ENCODE assay signal across 9 cellular contexts in genomic region chr5:69415584-69415958, GRCh38. TPM values are rescaled to one million over a fixed set of nuclear protein-coding genes. Genes with fewer than 3 reads are reported as not detected.
DNase-seq lines count a peak whose midpoint lies in the region; ATAC-seq, FAIRE-seq and TF ChIP-seq lines count a peak whose summit lies in the region.
"Had no signal": no experiment of that assay in that cellular context is flagged by ENCODE, and none has a peak within 500 bp of the region (broad histone marks: within the 10 kb centered on the region; RNA-seq: fewer than 3 reads in every experiment).

No MANE protein-coding gene starts in this region.

- FAIRE-seq in astrocyte (lab: Jason Lieb, UNC) (no peak), H54 (lab: Jason Lieb, UNC) (no peak)

- H3K36me3 Mint-ChIP-seq in activated naive CD4-positive, alpha-beta T cell treated with anti-CD3 and anti-CD28 coated beads for 36 hours (ENCODE audit: low read depth), result peaks cover 8% of the 10 kb centered on the region
- peaks cover 13% of the 10 kb centered on the region for H3K36me3 Mint-ChIP-seq in astrocyte (ENCODE audit: low read depth, unreplicated experiment)

- DNase-seq in activated naive CD4-positive, alpha-beta T cell treated with anti-CD3 and anti-CD28 coated beads for 36 hours, result no peak
- DNase-seq in activated naive CD4-positive, alpha-beta T cell (lab: John Stamatoyannopoulos, UW), result no peak
- no peak for DNase-seq in astrocyte (ENCODE audit: low read depth)
- peak; percentile 80 for DNase-seq in left kidney (ENCODE audit: low read depth, low spot score)
- no peak for DNase-seq in tibial nerve (ENCODE audit: low spot score in 2 of 2)
- no peak for DNase-seq in H54 (ENCODE audit: insufficient read length, low spot score)
- no peak for DNase-seq in BE2C
- DNase-seq: NCI-H446 had no signal

- WGBS in tibial nerve, 2 donors, result 55 to 60% methylated on average over 18 of the region's 18 CpGs

- no peak for TF ChIP-seq POLR2A in tibial nerve (IDR thresholded peaks at IDR 0.05)
- no peak for TF ChIP-seq POLR2A in H54 (IDR thresholded peaks at IDR 0.05; ENCODE audit: low read depth, low read length)

- intact Hi-C loops in activated naive CD4-positive, alpha-beta T cell treated with anti-CD3 and anti-CD28 coated beads for 36 hours (cut with micrococcal nuclease), result no loop called here

- H3K4me3 Mint-ChIP-seq in activated naive CD4-positive, alpha-beta T cell treated with anti-CD3 and anti-CD28 coated beads for 36 hours, result peak overlapping the region; percentile 52
- peak overlapping the region; percentile 90 for H3K4me3 Mint-ChIP-seq in astrocyte (ENCODE audit: unreplicated experiment)

- H3K4me1 ChIP-seq in astrocyte (ENCODE audit: insufficient read depth, low read length) (no peaks in the 10 kb centered on the region), tibial nerve (peaks cover 0 to 12% (median 0%) of the 10 kb centered on the region in 4 donors), BE2C (no peaks in the 10 kb centered on the region)

- no peaks in the 10 kb centered on the region for H3K27me3 ChIP-seq in astrocyte (ENCODE audit: insufficient read depth, low read length)
- no peaks in the 10 kb centered on the region for H3K27me3 ChIP-seq in tibial nerve
- H3K27me3 ChIP-seq in BE2C, result no peaks in the 10 kb centered on the region

- H3K9ac ChIP-seq in astrocyte (ENCODE audit: low read length), result peak overlapping the region; percentile 70

- H3K27ac ChIP-seq in astrocyte (ENCODE audit: low read depth, low read length), result no peak overlapping the region
- peak overlapping the region in 2 of 4 donors; percentile 47 to 78 for H3K27ac ChIP-seq in tibial nerve

- TF ChIP-seq CTCF in astrocyte (IDR thresholded peaks at IDR 0.05; ENCODE audit: insufficient read depth, low read depth, low read length) (no peak), tibial nerve (IDR thresholded peaks at IDR 0.05) (no peak), BE2C (IDR thresholded peaks at IDR 0.05; ENCODE audit: low read depth, low read length) (no peak)

- H3K4me1 Mint-ChIP-seq in activated naive CD4-positive, alpha-beta T cell treated with anti-CD3 and anti-CD28 coated beads for 36 hours (ENCODE audit: low read depth), result peaks cover 2% of the 10 kb centered on the region
- no peaks in the 10 kb centered on the region for H3K4me1 Mint-ChIP-seq in astrocyte (ENCODE audit: low read depth, unreplicated experiment)

- no peak overlapping the region for H3K27ac Mint-ChIP-seq in activated naive CD4-positive, alpha-beta T cell treated with anti-CD3 and anti-CD28 coated beads for 36 hours
- H3K27ac Mint-ChIP-seq in astrocyte (ENCODE audit: unreplicated experiment), result no peak overlapping the region

- peak overlapping the region; percentile 59 for H3K4me3 ChIP-seq in astrocyte (ENCODE audit: insufficient read depth, low read depth, low read length)
- H3K4me3 ChIP-seq in tibial nerve, result peak overlapping the region; percentile 30 to 71 (median 54)
- H3K4me3 ChIP-seq in BE2C (ENCODE audit: low read depth, low read length), result no peak overlapping the region

- H3K9me3 ChIP-seq in astrocyte (ENCODE audit: insufficient read depth, low read depth, low read length), result no peaks in the 10 kb centered on the region
- no peaks in the 10 kb centered on the region for H3K9me3 ChIP-seq in tibial nerve
- no peaks in the 10 kb centered on the region for H3K9me3 ChIP-seq in BE2C

- peak overlapping the region; percentile 80 for H2AFZ ChIP-seq in astrocyte (ENCODE audit: low read depth, low read length)

- no peak for ATAC-seq in HG03159 (IDR thresholded peaks at IDR 0.05; ENCODE audit: unreplicated experiment)

- H3K9me3 Mint-ChIP-seq in activated naive CD4-positive, alpha-beta T cell treated with anti-CD3 and anti-CD28 coated beads for 36 hours, result no peaks in the 10 kb centered on the region
- peaks cover 4% of the 10 kb centered on the region for H3K9me3 Mint-ChIP-seq in astrocyte (ENCODE audit: unreplicated experiment)

- H3K36me3 ChIP-seq in astrocyte (ENCODE audit: insufficient read depth, low read length), result peaks cover 3% of the 10 kb centered on the region
- peaks cover 0 to 56% (median 0%) of the 10 kb centered on the region in 3 donors for H3K36me3 ChIP-seq in tibial nerve
- H3K36me3 ChIP-seq in BE2C, result peaks cover 11% of the 10 kb centered on the region

- no peak for TF ChIP-seq EP300 in tibial nerve (IDR thresholded peaks at IDR 0.05)

- CTCF ChIA-PET in activated naive CD4-positive, alpha-beta T cell treated with anti-CD3 and anti-CD28 coated beads for 36 hours (lab: Charles Lee), result no interaction called here

- H4K20me1 ChIP-seq in astrocyte (ENCODE audit: insufficient read depth, low read length), result no peaks in the 10 kb centered on the region

- no peaks in the 10 kb centered on the region for H3K27me3 Mint-ChIP-seq in activated naive CD4-positive, alpha-beta T cell treated with anti-CD3 and anti-CD28 coated beads for 36 hours (ENCODE audit: low read depth)
- H3K27me3 Mint-ChIP-seq in astrocyte (ENCODE audit: low read depth, unreplicated experiment), result peaks cover 5% of the 10 kb centered on the region

- peak overlapping the region; percentile 86 for H3K4me2 ChIP-seq in astrocyte (ENCODE audit: low read length)

- no peaks in the 10 kb centered on the region for H3K79me2 ChIP-seq in astrocyte (ENCODE audit: insufficient read depth, low read length)

RNA-seq across cellular contexts. Expression of gene MARVELD2, which starts 0.7 kb away (rescaled TPM):
- under 1 TPM; 0.45 to 0.64 TPM for total RNA-seq in activated naive CD4-positive, alpha-beta T cell treated with anti-CD3 and anti-CD28 coated beads for 36 hours
- total RNA-seq in astrocyte (10.1 and 10.6 TPM in 2 replicates), tibial nerve (1 to 10 TPM in 2 of 4 donors, under 1 TPM in 2; 0.59 to 1.3 (median 1.0) TPM)
- not detected for polyA plus RNA-seq in BE2C (2012; ENCODE audit: insufficient read depth, insufficient read length, low read depth)

RNA-seq across cellular contexts. Expression of gene RAD17, which starts 46.0 kb away (rescaled TPM):
- 10 to 100 TPM; 24.1 to 26.2 TPM for total RNA-seq in activated naive CD4-positive, alpha-beta T cell treated with anti-CD3 and anti-CD28 coated beads for 36 hours
- total RNA-seq in astrocyte, result 24.1 and 25.7 TPM in 2 replicates
- total RNA-seq in tibial nerve, result 10 to 100 TPM; 11.4 to 27.8 (median 19.0) TPM
- 55.8 TPM for polyA plus RNA-seq in BE2C (2012; ENCODE audit: insufficient read depth, insufficient read length, low read depth)

RNA-seq across cellular contexts. Expression of gene AK6, which starts 46.3 kb away (rescaled TPM):
- 100 to 1,000 TPM; 102 to 103 TPM for total RNA-seq in activated naive CD4-positive, alpha-beta T cell treated with anti-CD3 and anti-CD28 coated beads for 36 hours
- total RNA-seq in astrocyte (33.9 and 52.3 TPM in 2 replicates), tibial nerve (10 to 100 TPM in 2 of 4 donors, 1 to 10 TPM in 2; 8.4 to 40.8 (median 15.3) TPM)
- 101 TPM for polyA plus RNA-seq in BE2C (2012; ENCODE audit: insufficient read depth, insufficient read length, low read depth)

RNA-seq across cellular contexts. Expression of gene TAF9, which starts 46.3 kb away (rescaled TPM):
- 10 to 100 TPM; 74.9 to 79.1 TPM for total RNA-seq in activated naive CD4-positive, alpha-beta T cell treated with anti-CD3 and anti-CD28 coated beads for 36 hours
- total RNA-seq in astrocyte, result 90.5 and 92.7 TPM in 2 replicates
- 10 to 100 TPM; 17.7 to 40.9 (median 29.8) TPM for total RNA-seq in tibial nerve
- polyA plus RNA-seq in BE2C (2012; ENCODE audit: insufficient read depth, insufficient read length, low read depth), result 63.1 TPM
